In genomic region chr17:61410555-61411089, GRCh38 we compare ENCODE assay signal across 8 cellular contexts. TPM values are rescaled to one million over a fixed set of nuclear protein-coding genes. Genes with fewer than 3 reads are reported as not detected.
DNase-seq lines count a peak whose midpoint lies in the region; ATAC-seq and TF ChIP-seq lines count a peak whose summit lies in the region.

No MANE protein-coding gene starts in this region.

- in situ Hi-C loops in GM13976 (cut with MboI; ENCODE audit: low sequenced_read_pairs, unreplicated experiment), result loop anchor here (25.0 kb wide), 1 partner anchor 427 kb away; no protein-coding TSS in a partner anchor

- H3K4me3 ChIP-seq in right atrium auricular region (peak overlapping the region; percentile 48 to 60), retinal pigment epithelial cell (ENCODE audit: low read length) (no peak overlapping the region)

- peak overlapping the region; percentile 69 to 88 for H3K27ac ChIP-seq in right atrium auricular region

- peak; percentile 78 for DNase-seq in GM13976 (ENCODE audit: low spot score)
- DNase-seq in activated naive CD8-positive, alpha-beta T cell treated with anti-CD3 and anti-CD28 coated beads, Interleukin-2, amount 10 ng/mL, durations not matched to agents 7 days and 5 days, result peak; percentile 84
- DNase-seq in right atrium auricular region (ENCODE audit: low spot score), result no peak
- DNase-seq in retinal pigment epithelial cell (ENCODE audit: low read depth), result no peak
- no peak for DNase-seq in NCI-H748 treated with DMSO at 0.1 percent for 48 hours (lab: John Stamatoyannopoulos, UW)
- no peak for DNase-seq in cerebellum (ENCODE audit: low spot score)
- no peak for DNase-seq in NCI-H1092 treated with DMSO at 0.1 percent for 48 hours (lab: John Stamatoyannopoulos, UW)

- H3K36me3 Mint-ChIP-seq in activated naive CD8-positive, alpha-beta T cell treated with anti-CD3 and anti-CD28 coated beads, Interleukin-2, amount 10 ng/mL, durations not matched to agents 7 days and 5 days, result no peaks in the 10 kb centered on the region

- H3K9me3 ChIP-seq in right atrium auricular region, result no peaks in the 10 kb centered on the region

- peaks cover 0 to 59% of the 10 kb centered on the region in 2 donors for H3K4me1 ChIP-seq in right atrium auricular region

- POLR2A ChIA-PET in activated naive CD8-positive, alpha-beta T cell treated with anti-CD3 and anti-CD28 coated beads, Interleukin-2, amount 10 ng/mL, durations not matched to agents 7 days and 5 days (lab: Charles Lee), result no interaction called here

- peaks cover 12% of the 10 kb centered on the region for H3K4me1 Mint-ChIP-seq in activated naive CD8-positive, alpha-beta T cell treated with anti-CD3 and anti-CD28 coated beads, Interleukin-2, amount 10 ng/mL, durations not matched to agents 7 days and 5 days

- no peaks in the 10 kb centered on the region for H3K9me3 Mint-ChIP-seq in activated naive CD8-positive, alpha-beta T cell treated with anti-CD3 and anti-CD28 coated beads, Interleukin-2, amount 10 ng/mL, durations not matched to agents 7 days and 5 days

- peaks cover 58% of the 10 kb centered on the region for H3K27me3 Mint-ChIP-seq in activated naive CD8-positive, alpha-beta T cell treated with anti-CD3 and anti-CD28 coated beads, Interleukin-2, amount 10 ng/mL, durations not matched to agents 7 days and 5 days

- ATAC-seq in SK-N-SH treated with all-trans-retinoic acid at 6 μM for 48 hours, result peak; percentile 25
- ATAC-seq in activated naive CD8-positive, alpha-beta T cell treated with anti-CD3 and anti-CD28 coated beads, Interleukin-2, amount 10 ng/mL, durations not matched to agents 7 days and 5 days (ENCODE audit: low read depth), result peak; percentile 41

- H3K4me3 Mint-ChIP-seq in activated naive CD8-positive, alpha-beta T cell treated with anti-CD3 and anti-CD28 coated beads, Interleukin-2, amount 10 ng/mL, durations not matched to agents 7 days and 5 days, result peak overlapping the region; percentile 64

- H3K36me3 ChIP-seq in right atrium auricular region, result no peaks in the 10 kb centered on the region

- peak; percentile 52 for TF ChIP-seq CTCF in GM13976 (IDR thresholded peaks at IDR 0.05; ENCODE audit: borderline replicate concordance, control extremely low read depth, extremely low read depth, insufficient read depth, missing control alignments)
- TF ChIP-seq CTCF in right atrium auricular region (IDR thresholded peaks at IDR 0.05), result peak; percentile 48 to 78
- peak; percentile 63 for TF ChIP-seq CTCF in retinal pigment epithelial cell (conservative IDR thresholded peaks at IDR 0.05; ENCODE audit: low read depth, low read length)

- H3K27ac Mint-ChIP-seq in activated naive CD8-positive, alpha-beta T cell treated with anti-CD3 and anti-CD28 coated beads, Interleukin-2, amount 10 ng/mL, durations not matched to agents 7 days and 5 days, result no peak overlapping the region

- peaks cover 0 to 4% of the 10 kb centered on the region in 2 donors for H3K27me3 ChIP-seq in right atrium auricular region

TF ChIP-seq in SK-N-SH treated with all-trans-retinoic acid at 6 μM for 48 hours, 23 proteins besides CTCF, POLR2A, EP300 and RAD21:
- no peak; the same call in 1 of the 2 replicates for TF ChIP-seq TCF4 (CRISPR knock-in tag; IDR thresholded peaks at IDR 0.05; ENCODE audit: borderline replicate concordance)
- TF ChIP-seq SNAI2 (CRISPR knock-in tag; IDR thresholded peaks at IDR 0.05), result peak; percentile 53; the same call in 1 of the 2 replicates
- TF ChIP-seq CSRNP3 (CRISPR knock-in tag; IDR thresholded peaks at IDR 0.05), result 0 out of 2 replicates have a peak, but pooled peaks have one; percentile 48
- TF ChIP-seq PPARA (CRISPR knock-in tag; IDR thresholded peaks at IDR 0.05; ENCODE audit: borderline replicate concordance), result 0 out of 2 replicates have a peak, but pooled peaks have one; percentile 44
- no peak for TF ChIP-seq ISL1 (CRISPR knock-in tag; IDR thresholded peaks at IDR 0.05)
- no peak for TF ChIP-seq TSHZ2 (CRISPR knock-in tag; IDR thresholded peaks at IDR 0.05)
- TF ChIP-seq ZFP3 (CRISPR knock-in tag; IDR thresholded peaks at IDR 0.05), result peak; percentile 21; the same call in 1 of the 2 replicates
- peak; percentile 83; the same call in 1 of the 2 replicates for TF ChIP-seq ESRRG (CRISPR knock-in tag; IDR thresholded peaks at IDR 0.05)
- peak; percentile 75; the same call in 1 of the 2 replicates for TF ChIP-seq GLIS3 (CRISPR knock-in tag; IDR thresholded peaks at IDR 0.05)
- peak; percentile 76 for TF ChIP-seq CREB5 (CRISPR knock-in tag; IDR thresholded peaks at IDR 0.05; ENCODE audit: low read depth)
- 0 out of 2 replicates have a peak, but pooled peaks have one; percentile 6 for TF ChIP-seq ZC3H10 (CRISPR knock-in tag; IDR thresholded peaks at IDR 0.05)
- TF ChIP-seq ZNF8 (CRISPR knock-in tag; IDR thresholded peaks at IDR 0.05), result peak; percentile 15; the same call in 1 of the 2 replicates
- no peak for TF ChIP-seq ZNF70 (CRISPR knock-in tag; IDR thresholded peaks at IDR 0.05)
- no peak for TF ChIP-seq RARB (CRISPR knock-in tag; IDR thresholded peaks at IDR 0.05)
- no peak for TF ChIP-seq TOX (CRISPR knock-in tag; IDR thresholded peaks at IDR 0.05; ENCODE audit: borderline replicate concordance)
- no peak for TF ChIP-seq CSDC2 (CRISPR knock-in tag; IDR thresholded peaks at IDR 0.05)
- TF ChIP-seq ARNTL (CRISPR knock-in tag; IDR thresholded peaks at IDR 0.05; ENCODE audit: borderline replicate concordance, low read depth), result 0 out of 2 replicates have a peak, but pooled peaks have one; percentile 71
- no peak for TF ChIP-seq BACH2 (CRISPR knock-in tag; IDR thresholded peaks at IDR 0.05; ENCODE audit: borderline replicate concordance)
TF ChIP-seq in SK-N-SH treated with all-trans-retinoic acid at 6 μM for 48 hours: peak in this region for 10.

RNA-seq across cellular contexts. Expression of gene TBX2, which starts 11.0 kb away (rescaled TPM):
- total RNA-seq in activated naive CD8-positive, alpha-beta T cell treated with anti-CD3 and anti-CD28 coated beads, Interleukin-2, amount 10 ng/mL, durations not matched to agents 7 days and 5 days, result not detected
- total RNA-seq in right atrium auricular region (1 to 10 TPM; 4.3 to 6.9 TPM), cerebellum (1.3 TPM)

RNA-seq across cellular contexts. Expression of gene TBX4, which starts 41.6 kb away (rescaled TPM):
- not detected for total RNA-seq in activated naive CD8-positive, alpha-beta T cell treated with anti-CD3 and anti-CD28 coated beads, Interleukin-2, amount 10 ng/mL, durations not matched to agents 7 days and 5 days
- total RNA-seq in right atrium auricular region (not detected), cerebellum (not detected)

Comparison
In these comparisons a context has a peak if more than half of its experiments do, and no peak if none do; other contexts are left out.
1. DNase-seq: peak in GM13976 (single experiment) and activated naive CD8-positive, alpha-beta T cell treated with anti-CD3 and anti-CD28 coated beads, Interleukin-2, amount 10 ng/mL, durations not matched to agents 7 days and 5 days (single experiment); none in right atrium auricular region (single experiment), retinal pigment epithelial cell (single experiment), NCI-H748 treated with DMSO at 0.1 percent for 48 hours (single experiment), cerebellum (single experiment) and NCI-H1092 treated with DMSO at 0.1 percent for 48 hours (single experiment).
2. Peak in every context shown above with its lines, with median percentiles within 50 percentile points of each other: CTCF ChIP-seq.